Comparison of ENCODE assay signal across 8 cellular contexts in genomic region chr18:48928787-48929186, GRCh38. TPM values are rescaled to one million over a fixed set of nuclear protein-coding genes. Genes with fewer than 3 reads are reported as not detected.
DNase-seq lines count a peak whose midpoint lies in the region; ATAC-seq and TF ChIP-seq lines count a peak whose summit lies in the region.

No MANE protein-coding gene starts in this region.

- H3K36me3 ChIP-seq in Caco-2 (ENCODE audit: control insufficient read depth, insufficient read depth, low read length) (no peaks in the 10 kb centered on the region), IMR-90 (ENCODE audit: control insufficient read depth, insufficient read depth, low read length) (peaks cover 4% of the 10 kb centered on the region), SU-DHL-6 (ENCODE audit: low read length) (no peaks in the 10 kb centered on the region)

- H2AK5ac ChIP-seq in IMR-90 (ENCODE audit: low read depth, low read length), result peak overlapping the region; percentile 95

- peak overlapping the region; percentile 89 for H2AK9ac ChIP-seq in IMR-90 (replicated peaks; ENCODE audit: low read depth, low read length, poor library complexity)

- H3K36me3 Mint-ChIP-seq in Caco-2 (ENCODE audit: insufficient read depth, unreplicated experiment), result peaks cover 20% of the 10 kb centered on the region
- H3K36me3 Mint-ChIP-seq in activated naive CD8-positive, alpha-beta T cell treated with anti-CD3 and anti-CD28 coated beads, Interleukin-2, amount 10 ng/mL, durations not matched to agents 7 days and 5 days, result peaks cover 28% of the 10 kb centered on the region

- H3K4me2 ChIP-seq in IMR-90 (ENCODE audit: low read depth, low read length) (peak overlapping the region; percentile 84), SU-DHL-6 (ENCODE audit: low read depth, low read length, poor library complexity, severe bottlenecking) (peak overlapping the region; percentile 76)

- H2BK120ac ChIP-seq in IMR-90 (ENCODE audit: low read depth, low read length), result peak overlapping the region; percentile 83

- H3K14ac ChIP-seq in IMR-90 (replicated peaks; ENCODE audit: low read depth, low read length), result peak overlapping the region; percentile 91

- peaks cover 2 to 92% of the 10 kb centered on the region in 2 experiments; a peak in 3 of 4 replicates for H3K79me1 ChIP-seq in IMR-90 (ENCODE audit: low read depth in 1 of 2, low read length in 2 of 2)

- peak overlapping the region; percentile 70 for H3K23ac ChIP-seq in IMR-90 (ENCODE audit: low read depth, low read length)

- peaks cover 3% of the 10 kb centered on the region; the same call in 1 of the 2 replicates for H3K79me2 ChIP-seq in SU-DHL-6 (ENCODE audit: insufficient read depth, low read length)

- peak overlapping the region; percentile 26 to 90; a peak in 3 of 4 replicates for H4K8ac ChIP-seq in IMR-90 (ENCODE audit: low read depth in 2 of 2, low read length in 2 of 2)

- peaks cover 49% of the 10 kb centered on the region for H3K9me1 ChIP-seq in IMR-90 (ENCODE audit: insufficient read depth, low read length)

- peak overlapping the region; percentile 98 for H3K4ac ChIP-seq in IMR-90 (ENCODE audit: low read depth, low read length)

- 40% methylated on average over 2 of the region's 9 CpGs; no CpG with 5 or more reads in 1 of the 2 experiments for WGBS in IMR-90 (ENCODE audit: extremely low coverage in 2 of 2, insufficient read length in 1 of 2), 2 experiments

- CTCF ChIA-PET in Caco-2 (lab: Charles Lee), result no interaction called here
- CTCF ChIA-PET in IMR-90 (lab: Yijun Ruan, JAX), result no interaction called here

- no peaks in the 10 kb centered on the region for H3K9me2 ChIP-seq in SU-DHL-6 (replicated peaks; ENCODE audit: insufficient read depth, low read length)

- no peak for TF ChIP-seq POLR2A in IMR-90 (IDR thresholded peaks at IDR 0.05; ENCODE audit: low read depth, low read length)

- peak overlapping the region; percentile 62 for H3K27ac ChIP-seq in IMR-90 (ENCODE audit: insufficient read depth, low read length)
- H3K27ac ChIP-seq in SU-DHL-6 (ENCODE audit: low read depth, low read length), result peak overlapping the region; percentile 79

- H4K5ac ChIP-seq in IMR-90 (ENCODE audit: low read depth, low read length), result peak overlapping the region; percentile 32; the same call in 1 of the 2 replicates

- TF ChIP-seq CTCF in Caco-2 (IDR thresholded peaks at IDR 0.05; ENCODE audit: insufficient read depth in 1 of 2, low read depth in 1 of 2, low read length in 1 of 2, severe bottlenecking in 1 of 2, unreplicated experiment in 1 of 2) (no peak), IMR-90 (conservative IDR thresholded peaks at IDR 0.05; ENCODE audit: low read depth, low read length) (no peak), SU-DHL-6 (IDR thresholded peaks at IDR 0.05; ENCODE audit: insufficient read depth, low read length, poor library complexity, severe bottlenecking) (no peak)

- POLR2A ChIA-PET in Caco-2 (lab: Charles Lee) (no interaction called here), IMR-90 (lab: Charles Lee; ENCODE audit: unreplicated experiment) (no interaction called here)
- POLR2A ChIA-PET in activated naive CD8-positive, alpha-beta T cell treated with anti-CD3 and anti-CD28 coated beads, Interleukin-2, amount 10 ng/mL, durations not matched to agents 7 days and 5 days (lab: Charles Lee), result interaction anchor here (0.8 to 3.3 kb wide), 4 partner anchors 9 to 23 kb away, joined by 4 to 15 read pairs (median 6); no protein-coding TSS in a partner anchor

- H4K20me1 ChIP-seq in IMR-90 (ENCODE audit: insufficient read depth, low read length), result peaks cover 81% of the 10 kb centered on the region
- H4K20me1 ChIP-seq in SU-DHL-6 (ENCODE audit: low read depth, low read length), result no peaks in the 10 kb centered on the region

- peak overlapping the region; percentile 88 for H4K91ac ChIP-seq in IMR-90 (ENCODE audit: insufficient read depth, low read depth, low read length)

- H3K56ac ChIP-seq in IMR-90 (ENCODE audit: extremely low read depth, insufficient read depth, low read length), result peak overlapping the region; percentile 76; the same call in 1 of the 2 replicates

- H3K4me1 ChIP-seq in Caco-2 (peaks cover 41% of the 10 kb centered on the region), IMR-90 (ENCODE audit: control insufficient read depth, insufficient read depth, low read length) (peaks cover 73% of the 10 kb centered on the region)

- in situ Hi-C loops in IMR-90 (cut with MboI; ENCODE audit: low sequenced_read_pairs), result loop anchor here (25.0 kb wide), 1 partner anchor 391 kb away; the partner anchor contains the start of gene CTIF

- no peaks in the 10 kb centered on the region for H3K27me3 Mint-ChIP-seq in Caco-2 (ENCODE audit: insufficient read depth, unreplicated experiment)
- H3K27me3 Mint-ChIP-seq in activated naive CD8-positive, alpha-beta T cell treated with anti-CD3 and anti-CD28 coated beads, Interleukin-2, amount 10 ng/mL, durations not matched to agents 7 days and 5 days, result no peaks in the 10 kb centered on the region

- no peaks in the 10 kb centered on the region for H3K9me3 Mint-ChIP-seq in Caco-2 (ENCODE audit: unreplicated experiment)
- no peaks in the 10 kb centered on the region for H3K9me3 Mint-ChIP-seq in activated naive CD8-positive, alpha-beta T cell treated with anti-CD3 and anti-CD28 coated beads, Interleukin-2, amount 10 ng/mL, durations not matched to agents 7 days and 5 days

- H2BK5ac ChIP-seq in IMR-90 (ENCODE audit: low read depth, low read length, poor library complexity, severe bottlenecking), result peak overlapping the region; percentile 93

- peak; percentile 73 for ATAC-seq in GM21367 (IDR thresholded peaks at IDR 0.05; ENCODE audit: unreplicated experiment)
- ATAC-seq in IMR-90 (ENCODE audit: low read depth), result peak; percentile 13; the same call in 1 of the 2 replicates
- ATAC-seq in activated naive CD8-positive, alpha-beta T cell treated with anti-CD3 and anti-CD28 coated beads, Interleukin-2, amount 10 ng/mL, durations not matched to agents 7 days and 5 days (ENCODE audit: low read depth), result peak; percentile 93

- H3K4me3 ChIP-seq in Caco-2 (ENCODE audit: low read depth, low read length) (no peak overlapping the region), IMR-90 (ENCODE audit: insufficient read depth, low read depth, low read length) (no peak overlapping the region), SU-DHL-6 (ENCODE audit: insufficient read depth, low read length, poor library complexity, severe bottlenecking) (peak overlapping the region; percentile 41)

- H3K9ac ChIP-seq in IMR-90 (ENCODE audit: low read depth, low read length) (peak overlapping the region; percentile 41), SU-DHL-6 (ENCODE audit: low read length) (peak overlapping the region; percentile 58)

- peak overlapping the region; percentile 85; the same call in 1 of the 2 replicates for H2BK20ac ChIP-seq in IMR-90 (ENCODE audit: low read depth, low read length)

- H3K27me3 ChIP-seq in Caco-2 (replicated peaks; ENCODE audit: control insufficient read depth, insufficient read depth, low read length), result no peaks in the 10 kb centered on the region
- H3K27me3 ChIP-seq in IMR-90 (ENCODE audit: control insufficient read depth, insufficient read depth, low read length), result no peaks in the 10 kb centered on the region
- no peaks in the 10 kb centered on the region for H3K27me3 ChIP-seq in SU-DHL-6 (ENCODE audit: low read length)

- dilution Hi-C loops in IMR-90 (cut with HindIII; ENCODE audit: low sequenced_read_pairs, unreplicated experiment), result no loop called here

- no peak for TF ChIP-seq RAD21 in IMR-90 (IDR thresholded peaks at IDR 0.05; ENCODE audit: low read length)

- H3F3A ChIP-seq in SU-DHL-6 (ENCODE audit: insufficient read depth), result no peaks in the 10 kb centered on the region

- peak overlapping the region; percentile 84; the same call in 1 of the 3 replicates for H2BK15ac ChIP-seq in IMR-90 (ENCODE audit: low read depth, low read length)

- H2AFZ ChIP-seq in IMR-90 (replicated peaks; ENCODE audit: low read length, poor library complexity), result peak overlapping the region; percentile 4
- peak overlapping the region; percentile 67 for H2AFZ ChIP-seq in SU-DHL-6 (ENCODE audit: low read depth, low read length, severe bottlenecking)

- H3K27ac Mint-ChIP-seq in Caco-2 (ENCODE audit: unreplicated experiment), result peak overlapping the region; percentile 94
- H3K27ac Mint-ChIP-seq in activated naive CD8-positive, alpha-beta T cell treated with anti-CD3 and anti-CD28 coated beads, Interleukin-2, amount 10 ng/mL, durations not matched to agents 7 days and 5 days, result peak overlapping the region; percentile 72

- H3K4me1 Mint-ChIP-seq in Caco-2 (ENCODE audit: low read depth, unreplicated experiment), result peaks cover 33% of the 10 kb centered on the region
- peaks cover 84% of the 10 kb centered on the region for H3K4me1 Mint-ChIP-seq in activated naive CD8-positive, alpha-beta T cell treated with anti-CD3 and anti-CD28 coated beads, Interleukin-2, amount 10 ng/mL, durations not matched to agents 7 days and 5 days

- H3K4me3 Mint-ChIP-seq in Caco-2 (ENCODE audit: unreplicated experiment), result peak overlapping the region; percentile 54
- peak overlapping the region; percentile 77 for H3K4me3 Mint-ChIP-seq in activated naive CD8-positive, alpha-beta T cell treated with anti-CD3 and anti-CD28 coated beads, Interleukin-2, amount 10 ng/mL, durations not matched to agents 7 days and 5 days

- DNase-seq in Caco-2 (no peak), IMR-90 (peak; percentile 42), hippocampal formation (lab: John Stamatoyannopoulos, UW) (peak; percentile 63 to 69), inferior parietal cortex (ENCODE audit: extremely low spot score) (no peak)
- peak; percentile 67 for DNase-seq in activated naive CD8-positive, alpha-beta T cell treated with anti-CD3 and anti-CD28 coated beads, Interleukin-2, amount 10 ng/mL, durations not matched to agents 7 days and 5 days
- peak; percentile 71 to 74 for DNase-seq in stimulated activated CD4-positive, alpha-beta T cell treated with anti-CD3 and anti-CD28 coated beads, Interleukin-2, amount 100 ng/mL, for 24 hours

- BruUV-seq in Caco-2 (replicated peaks; lab: Mats Ljungman, UMichigan) (no TSS peak), IMR-90 (replicated peaks; lab: Mats Ljungman, UMichigan) (no TSS peak)

- intact Hi-C loops in Caco-2 (cut with micrococcal nuclease; ENCODE audit: unreplicated experiment), result no loop called here
- intact Hi-C loops in IMR-90 (cut with micrococcal nuclease), result no loop called here

- H3K9me3 ChIP-seq in Caco-2 (no peaks in the 10 kb centered on the region), IMR-90 (ENCODE audit: control insufficient read depth, insufficient read depth, low read length) (no peaks in the 10 kb centered on the region), SU-DHL-6 (ENCODE audit: insufficient read depth, low read length) (no peaks in the 10 kb centered on the region)

- H3K18ac ChIP-seq in IMR-90 (ENCODE audit: low read depth, low read length), result peak overlapping the region; percentile 72; the same call in 1 of the 2 replicates

TF ChIP-seq in IMR-90, 13 proteins besides CTCF, POLR2A, EP300 and RAD21 (continues in another document):
- no peak for TF ChIP-seq FOS (IDR thresholded peaks at IDR 0.05; ENCODE audit: low read depth, low read length)

RNA-seq across cellular contexts. Expression of gene SMAD7, which starts 22.0 kb away (rescaled TPM):
- 9.3 and 9.5 TPM in 2 replicates for total RNA-seq in Caco-2 (2022)
- 13.3 and 15.8 TPM in 2 replicates for total RNA-seq in IMR-90 (2012; rRNA removed)
- polyA plus RNA-seq in IMR-90 (2012; rRNA removed), result 17.6 and 17.9 TPM in 2 replicates
- 8.3 and 14.6 TPM in 2 replicates for polyA plus RNA-seq in IMR-90 (2012; cell fraction: cytosol; rRNA removed)
- 22.6 and 22.9 TPM in 2 replicates for polyA plus RNA-seq in IMR-90 (2012; cell fraction: nucleus; rRNA removed; ENCODE audit: low replicate concordance)
- total RNA-seq in activated naive CD8-positive, alpha-beta T cell treated with anti-CD3 and anti-CD28 coated beads, Interleukin-2, amount 10 ng/mL, durations not matched to agents 7 days and 5 days, result 10 to 100 TPM; 26.8 to 30.1 TPM

Comparison
In these comparisons a context has a peak if more than half of its experiments do, and no peak if none do; other contexts are left out.
1. DNase-seq: peak in IMR-90 (single experiment), activated naive CD8-positive, alpha-beta T cell treated with anti-CD3 and anti-CD28 coated beads, Interleukin-2, amount 10 ng/mL, durations not matched to agents 7 days and 5 days (single experiment), hippocampal formation (2 of 2) and stimulated activated CD4-positive, alpha-beta T cell treated with anti-CD3 and anti-CD28 coated beads, Interleukin-2, amount 100 ng/mL, for 24 hours (2 of 2); none in Caco-2 (0 of 2) and inferior parietal cortex (single experiment).
2. ATAC-seq: peak in every context shown above with its lines; median percentile 93 in activated naive CD8-positive, alpha-beta T cell treated with anti-CD3 and anti-CD28 coated beads, Interleukin-2, amount 10 ng/mL, durations not matched to agents 7 days and 5 days; 73 in GM21367; 13 in IMR-90.